In the genomic region with DNA sequence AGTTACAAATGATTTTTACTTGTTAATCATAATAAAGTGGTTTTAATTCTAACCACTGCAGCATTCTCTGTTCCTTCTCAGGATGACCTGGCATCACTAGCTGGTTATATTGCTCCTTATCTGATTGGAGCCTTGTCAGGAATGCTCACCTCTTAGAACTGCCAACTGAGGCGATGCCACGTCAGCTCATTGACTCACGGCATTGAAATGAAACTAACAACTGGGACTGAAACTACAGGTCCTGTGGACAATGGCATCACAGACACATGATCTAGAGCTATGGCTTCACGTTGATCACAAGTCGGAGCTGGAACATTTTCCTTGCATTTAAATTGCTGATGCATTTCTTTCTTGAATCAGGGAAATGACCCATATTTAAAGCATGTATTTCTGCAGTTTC, we compare ENCODE assay signal across 9 cellular contexts. TPM values are rescaled to one million over a fixed set of nuclear protein-coding genes. Genes with fewer than 3 reads are reported as not detected.
A peak's percentile ranks its signal among the peaks of the same experiment; 100 is the strongest.
DNase-seq lines count a peak whose midpoint lies in the region; TF ChIP-seq lines count a peak whose summit lies in the region.
"Had no signal": no experiment of that assay in that cellular context is flagged by ENCODE, and none has a peak within 500 bp of the region (broad histone marks: within the 10 kb centered on the region; RNA-seq: fewer than 3 reads in every experiment).

No MANE protein-coding gene starts in this region.

- H3K9me3 ChIP-seq in GM23248 (ENCODE audit: low read depth), result no peaks in the 10 kb centered on the region
- no peaks in the 10 kb centered on the region for H3K9me3 ChIP-seq in CD4-positive, alpha-beta memory T cell (ENCODE audit: control insufficient read depth in 1 of 2, low read length in 2 of 2)

- peaks cover 28% of the 10 kb centered on the region for H3K4me1 ChIP-seq in GM23248 (ENCODE audit: insufficient read depth)
- no peaks in the 10 kb centered on the region for H3K4me1 ChIP-seq in CD4-positive, alpha-beta memory T cell (ENCODE audit: insufficient read depth, low read length)

- H3K27ac ChIP-seq in C4-2B, result peak overlapping the region; percentile 32; the same call in 1 of the 2 replicates
- peak overlapping the region; percentile 73 for H3K27ac ChIP-seq in GM23248
- H3K27ac ChIP-seq in CD4-positive, alpha-beta memory T cell (ENCODE audit: low read depth, low read length), result no peak overlapping the region

- TF ChIP-seq CTCF in C4-2B (conservative IDR thresholded peaks at IDR 0.05), result no peak
- no peak for TF ChIP-seq CTCF in foreskin fibroblast (IDR thresholded peaks at IDR 0.05; ENCODE audit: low read depth, low read length)
- TF ChIP-seq CTCF in type B pancreatic cell (conservative IDR thresholded peaks at IDR 0.05), result no peak

- no peak overlapping the region for H2AFZ ChIP-seq in GM23248

- DNase-seq in GM23248 (peak; percentile 97), OCI-M1 (lab: John Stamatoyannopoulos, UW) (peak; percentile 49), foreskin fibroblast (peak; percentile 82 to 92), type B pancreatic cell (ENCODE audit: extremely low spot score, unreplicated experiment) (no peak), mesenteric fat pad (ENCODE audit: low spot score) (no peak)
- DNase-seq in activated naive CD4-positive, alpha-beta T cell treated with anti-CD3 and anti-CD28 coated beads, Interleukin-2, amount 10 ng/mL, durations not matched to agents 7 days and 5 days, result no peak
- no peak for DNase-seq in CD4-positive, alpha-beta memory T cell

- H3F3A ChIP-seq in GM23248 (ENCODE audit: insufficient read depth), result peaks cover 26% of the 10 kb centered on the region

- WGBS in GM23248 (ENCODE audit: low coverage in 1 of 2, low lambda C conversion rate in 2 of 2, missing lambda C conversion rate in 2 of 2), 2 experiments, result 0 to 1% methylated on average over 5 of the region's 5 CpGs

- peak overlapping the region; percentile 29 for H3K4me3 ChIP-seq in GM23248
- H3K4me3 ChIP-seq in foreskin fibroblast (ENCODE audit: low read depth in 1 of 2, low read length in 2 of 2), result peak overlapping the region in 1 of 2 donors; percentile 34
- no peak overlapping the region for H3K4me3 ChIP-seq in CD4-positive, alpha-beta memory T cell (ENCODE audit: low read length in 2 of 2)

- H3K4me3 Mint-ChIP-seq in type B pancreatic cell, result peak overlapping the region; percentile 32
- no peak overlapping the region for H3K4me3 Mint-ChIP-seq in activated naive CD4-positive, alpha-beta T cell treated with anti-CD3 and anti-CD28 coated beads, Interleukin-2, amount 10 ng/mL, durations not matched to agents 7 days and 5 days
- no peak overlapping the region for H3K4me3 Mint-ChIP-seq in CD4-positive, alpha-beta memory T cell
- H3K4me3 Mint-ChIP-seq: central memory CD8-positive, alpha-beta T cell had no signal

- CTCF ChIA-PET in activated naive CD4-positive, alpha-beta T cell treated with anti-CD3 and anti-CD28 coated beads, Interleukin-2, amount 10 ng/mL, durations not matched to agents 7 days and 5 days (lab: Charles Lee), result interaction anchor here (2.0 kb wide), 1 partner anchor 34 kb away, joined by 8 read pairs; no protein-coding TSS in a partner anchor
- CTCF ChIA-PET in CD4-positive, alpha-beta memory T cell (lab: Charles Lee; ENCODE audit: partially characterized antibody), result no interaction called here

- H3K36me3 Mint-ChIP-seq in type B pancreatic cell, result no peaks in the 10 kb centered on the region
- H3K36me3 Mint-ChIP-seq in activated naive CD4-positive, alpha-beta T cell treated with anti-CD3 and anti-CD28 coated beads, Interleukin-2, amount 10 ng/mL, durations not matched to agents 7 days and 5 days, result no peaks in the 10 kb centered on the region
- H3K36me3 Mint-ChIP-seq in CD4-positive, alpha-beta memory T cell, result no peaks in the 10 kb centered on the region

- no peaks in the 10 kb centered on the region for H3K79me2 ChIP-seq in GM23248 (ENCODE audit: insufficient read depth)

- intact Hi-C loops in CD4-positive, alpha-beta memory T cell (cut with micrococcal nuclease), result no loop called here

- H3K27ac Mint-ChIP-seq in type B pancreatic cell, result peak overlapping the region; percentile 88
- no peak overlapping the region for H3K27ac Mint-ChIP-seq in activated naive CD4-positive, alpha-beta T cell treated with anti-CD3 and anti-CD28 coated beads, Interleukin-2, amount 10 ng/mL, durations not matched to agents 7 days and 5 days
- no peak overlapping the region for H3K27ac Mint-ChIP-seq in CD4-positive, alpha-beta memory T cell

- in situ Hi-C loops in GM23248 (cut with MboI), result no loop called here

- POLR2A ChIA-PET in CD4-positive, alpha-beta memory T cell (lab: Charles Lee; ENCODE audit: partially characterized antibody), result no interaction called here

- no peaks in the 10 kb centered on the region for H3K36me3 ChIP-seq in GM23248 (ENCODE audit: low read depth)
- H3K36me3 ChIP-seq in CD4-positive, alpha-beta memory T cell (ENCODE audit: insufficient read depth, low read length), result no peaks in the 10 kb centered on the region

- no peaks in the 10 kb centered on the region for H4K20me1 ChIP-seq in GM23248 (ENCODE audit: insufficient read depth)

- peak overlapping the region; percentile 72 for H3K4me2 ChIP-seq in GM23248 (ENCODE audit: unreplicated experiment)

- no peaks in the 10 kb centered on the region for H3K27me3 Mint-ChIP-seq in type B pancreatic cell
- H3K27me3 Mint-ChIP-seq in activated naive CD4-positive, alpha-beta T cell treated with anti-CD3 and anti-CD28 coated beads, Interleukin-2, amount 10 ng/mL, durations not matched to agents 7 days and 5 days, result no peaks in the 10 kb centered on the region
- peaks cover 0 to 1% of the 10 kb centered on the region in 2 donors for H3K27me3 Mint-ChIP-seq in CD4-positive, alpha-beta memory T cell
- H3K27me3 Mint-ChIP-seq: central memory CD8-positive, alpha-beta T cell had no signal

- peak overlapping the region; percentile 29; the same call in 1 of the 2 replicates for H3K9ac ChIP-seq in GM23248

- H3K27me3 ChIP-seq in GM23248 (replicated peaks; ENCODE audit: insufficient read depth), result no peaks in the 10 kb centered on the region
- H3K27me3 ChIP-seq in CD4-positive, alpha-beta memory T cell (ENCODE audit: insufficient read depth, low read length), result no peaks in the 10 kb centered on the region

- no peaks in the 10 kb centered on the region for H3K4me1 Mint-ChIP-seq in type B pancreatic cell (ENCODE audit: unreplicated experiment)
- no peaks in the 10 kb centered on the region for H3K4me1 Mint-ChIP-seq in activated naive CD4-positive, alpha-beta T cell treated with anti-CD3 and anti-CD28 coated beads, Interleukin-2, amount 10 ng/mL, durations not matched to agents 7 days and 5 days
- no peaks in the 10 kb centered on the region for H3K4me1 Mint-ChIP-seq in CD4-positive, alpha-beta memory T cell
- H3K4me1 Mint-ChIP-seq: central memory CD8-positive, alpha-beta T cell had no signal

- H3K9me2 ChIP-seq in GM23248 (ENCODE audit: insufficient read depth), result no peaks in the 10 kb centered on the region

- H3K9me3 Mint-ChIP-seq in type B pancreatic cell, result no peaks in the 10 kb centered on the region
- H3K9me3 Mint-ChIP-seq in activated naive CD4-positive, alpha-beta T cell treated with anti-CD3 and anti-CD28 coated beads, Interleukin-2, amount 10 ng/mL, durations not matched to agents 7 days and 5 days, result peaks cover 6% of the 10 kb centered on the region
- peaks cover 0 to 24% (median 9%) of the 10 kb centered on the region in 8 donors for H3K9me3 Mint-ChIP-seq in CD4-positive, alpha-beta memory T cell

RNA-seq across cellular contexts. Expression of a gene that starts 54.9 kb away (rescaled TPM):
- 1.0 and 7.6 TPM in 2 replicates for total RNA-seq in GM23248 (2014; rRNA removed; shearing (Covaris generic))
- polyA plus RNA-seq in GM23248 (2016; fragmentation: Nextera tagmentation; extraction: Ambion mirVana), result 1.1 and 1.3 TPM in 2 replicates
- total RNA-seq in type B pancreatic cell (ENCODE audit: low replicate concordance), result 18.2 and 37.5 TPM in 2 replicates
- total RNA-seq in mesenteric fat pad, result 3.4 TPM
- under 1 TPM; 0.41 to 0.47 TPM for total RNA-seq in CD4-positive, alpha-beta memory T cell
- polyA plus RNA-seq in CD4-positive, alpha-beta memory T cell, result under 1 TPM in 1 of 2 donors, not detected in 1; 0.20 TPM

Comparison
In these comparisons a context has a peak if more than half of its experiments do, and no peak if none do; other contexts are left out.
1. DNase-seq: peak in GM23248 (single experiment), OCI-M1 (single experiment) and foreskin fibroblast (2 of 2); none in type B pancreatic cell (single experiment), mesenteric fat pad (single experiment), activated naive CD4-positive, alpha-beta T cell treated with anti-CD3 and anti-CD28 coated beads, Interleukin-2, amount 10 ng/mL, durations not matched to agents 7 days and 5 days (single experiment) and CD4-positive, alpha-beta memory T cell (0 of 5).